ENCODE assay signal across 23 cellular contexts in genomic region chrX:151240237-151240636, GRCh38.
DNase-seq lines count a peak whose midpoint lies in the region; ATAC-seq, FAIRE-seq and TF ChIP-seq lines count a peak whose summit lies in the region.
"Had no signal": no experiment of that assay in that cellular context is flagged by ENCODE, and none has a peak within 500 bp of the region (broad histone marks: within the 10 kb centered on the region; RNA-seq: fewer than 3 reads in every experiment).

No MANE protein-coding gene starts in this region.

- peak overlapping the region; percentile 43 for H4K5ac ChIP-seq in H1 (ENCODE audit: insufficient read length, low read depth, low read length)

- FAIRE-seq in H1 (lab: Jason Lieb, UNC) = peak; percentile 39
- FAIRE-seq: A204.1, GM18507 had no signal

- no peak overlapping the region for H4K8ac ChIP-seq in H1 (ENCODE audit: extremely low read depth, insufficient read depth, low read length)

- H3K9ac ChIP-seq in H1 (replicated peaks in 1 of 4; ENCODE audit: extremely low read depth in 1 of 4, low read depth in 3 of 4, low read length in 3 of 4) (no peak overlapping the region), neural progenitor cell (no peak overlapping the region)
- H3K9ac ChIP-seq: BLaER1 had no signal

- DNase-seq in ELF-1 (ENCODE audit: low read depth, low spot score) (peak; percentile 14), WTC11 (ENCODE audit: low spot score) (no peak), H1 (ENCODE audit: low read depth in 1 of 2, low spot score in 2 of 2) (no peak), neural progenitor cell (ENCODE audit: low spot score) (no peak), KG1 (lab: John Stamatoyannopoulos, UW) (no peak), NOMO-1 (lab: John Stamatoyannopoulos, UW; ENCODE audit: unreplicated experiment in 2 of 2) (no peak), DMS153 treated with DMSO at 0.1 percent for 48 hours (lab: John Stamatoyannopoulos, UW; ENCODE audit: unreplicated experiment) (no peak)
- DNase-seq in activated CD4-positive, alpha-beta T cell treated with anti-CD3 and anti-CD28 coated beads, Interleukin-2, amount 10 ng/mL, durations not matched to agents 7 days and 5 days = no peak
- DNase-seq: Caco-2; CD4-positive, CD25-positive, alpha-beta regulatory T cell; CD8-positive, alpha-beta T cell; DMS153; DMS79; EL; GF-D8; GOT3 had no signal

- H2AFZ ChIP-seq in H1 (ENCODE audit: low read length) (peak overlapping the region; percentile 32; the same call in 1 of the 2 replicates), neural progenitor cell (replicated peaks) (no peak overlapping the region)

- H3K4me3 Mint-ChIP-seq in WTC11 (no peak overlapping the region), neural progenitor cell (no peak overlapping the region)
- H3K4me3 Mint-ChIP-seq in activated CD4-positive, alpha-beta T cell treated with anti-CD3 and anti-CD28 coated beads, Interleukin-2, amount 10 ng/mL, durations not matched to agents 7 days and 5 days = no peak overlapping the region
- H3K4me3 Mint-ChIP-seq: B cell; CD4-positive, CD25-positive, alpha-beta regulatory T cell; CD8-positive, alpha-beta T cell had no signal

- no peaks in the 10 kb centered on the region for H3K79me2 ChIP-seq in H1 (ENCODE audit: control insufficient read depth in 1 of 2, insufficient read depth in 2 of 2, low read length in 2 of 2)
- no peaks in the 10 kb centered on the region for H3K79me2 ChIP-seq in neural progenitor cell (ENCODE audit: low read depth)

- H3K27ac Mint-ChIP-seq in WTC11 = peak overlapping the region; percentile 84
- no peak overlapping the region for H3K27ac Mint-ChIP-seq in neural progenitor cell
- no peak overlapping the region for H3K27ac Mint-ChIP-seq in activated CD4-positive, alpha-beta T cell treated with anti-CD3 and anti-CD28 coated beads, Interleukin-2, amount 10 ng/mL, durations not matched to agents 7 days and 5 days
- H3K27ac Mint-ChIP-seq: B cell; CD4-positive, CD25-positive, alpha-beta regulatory T cell; CD8-positive, alpha-beta T cell had no signal

- TF ChIP-seq EP300 in H1 (IDR thresholded peaks at IDR 0.05; ENCODE audit: borderline replicate concordance in 1 of 2, low read depth in 2 of 2, low read length in 2 of 2) = no peak

- no peak overlapping the region for H2BK120ac ChIP-seq in H1 (replicated peaks; ENCODE audit: low read depth, low read length)

- peaks cover 27% of the 10 kb centered on the region for H3K4me1 Mint-ChIP-seq in WTC11
- H3K4me1 Mint-ChIP-seq in neural progenitor cell = no peaks in the 10 kb centered on the region
- H3K4me1 Mint-ChIP-seq in activated CD4-positive, alpha-beta T cell treated with anti-CD3 and anti-CD28 coated beads, Interleukin-2, amount 10 ng/mL, durations not matched to agents 7 days and 5 days = no peaks in the 10 kb centered on the region
- H3K4me1 Mint-ChIP-seq: B cell; CD4-positive, CD25-positive, alpha-beta regulatory T cell had no signal

- peaks cover 16% of the 10 kb centered on the region for H3F3A ChIP-seq in neural progenitor cell (ENCODE audit: low read depth)

- no peak overlapping the region for H3K56ac ChIP-seq in H1 (replicated peaks; ENCODE audit: insufficient read length, low read depth, low read length)

- H3K4me3 ChIP-seq in H1 (ENCODE audit: extremely low read depth in 1 of 4, insufficient read depth in 2 of 4, low read depth in 3 of 4, low read length in 4 of 4) = 0 out of 8 replicates have a peak overlapping the region, but pooled peaks of 1 of the 4 experiments have one; percentile 1
- H3K4me3 ChIP-seq in neural progenitor cell = no peak overlapping the region
- H3K4me3 ChIP-seq: BLaER1 had no signal

- H3K4ac ChIP-seq in H1 (replicated peaks; ENCODE audit: insufficient read length, low read depth, low read length) = no peak overlapping the region

- H2BK20ac ChIP-seq in H1 (ENCODE audit: low read length) = no peak overlapping the region

- no peaks in the 10 kb centered on the region for H3K36me3 ChIP-seq in H1 (ENCODE audit: control insufficient read depth in 2 of 4, insufficient read depth in 4 of 4, low read length in 3 of 4)
- H3K36me3 ChIP-seq in neural progenitor cell = peaks cover 7% of the 10 kb centered on the region
- H3K36me3 ChIP-seq: BLaER1 had no signal

- no peak overlapping the region for H2BK15ac ChIP-seq in H1 (ENCODE audit: low read length)

- TF ChIP-seq RAD21 in H1 (IDR thresholded peaks at IDR 0.05 in 1 of 2, conservative IDR thresholded peaks at IDR 0.05 in 1 of 2; ENCODE audit: low read depth in 2 of 2, low read length in 2 of 2) = no peak

- H3K27me3 Mint-ChIP-seq in WTC11 (ENCODE audit: low read depth) = no peaks in the 10 kb centered on the region
- H3K27me3 Mint-ChIP-seq in neural progenitor cell (ENCODE audit: insufficient read depth, low read depth) = no peaks in the 10 kb centered on the region
- H3K27me3 Mint-ChIP-seq in activated CD4-positive, alpha-beta T cell treated with anti-CD3 and anti-CD28 coated beads, Interleukin-2, amount 10 ng/mL, durations not matched to agents 7 days and 5 days = no peaks in the 10 kb centered on the region
- H3K27me3 Mint-ChIP-seq: B cell; CD4-positive, CD25-positive, alpha-beta regulatory T cell had no signal

- no peak overlapping the region for H3K14ac ChIP-seq in H1 (ENCODE audit: insufficient read length)

- TF ChIP-seq CTCF in WTC11 (IDR thresholded peaks at IDR 0.05) (no peak), H1 (IDR thresholded peaks at IDR 0.05; ENCODE audit: control extremely low read depth in 1 of 3, insufficient read depth in 1 of 3, low read depth in 1 of 3, low read length in 3 of 3) (no peak), neural progenitor cell (IDR thresholded peaks at IDR 0.05) (no peak)

- CTCF ChIA-PET in WTC11 (lab: Charles Lee) (interaction anchor here (1.4 to 1.6 kb wide), 2 partner anchors 63 to 120 kb away, joined by 3 to 8 read pairs; partner anchors contain the start of gene GPR50), H1 (lab: Charles Lee; ENCODE audit: partially characterized antibody) (no interaction called here)
- CTCF ChIA-PET in activated CD4-positive, alpha-beta T cell treated with anti-CD3 and anti-CD28 coated beads, Interleukin-2, amount 10 ng/mL, durations not matched to agents 7 days and 5 days (lab: Charles Lee) = no interaction called here

- WGBS in H1 (ENCODE audit: extremely low coverage in 1 of 2, insufficient coverage in 1 of 2, insufficient read length in 1 of 2, insufficient replicate concordance in 2 of 2, low coverage in 1 of 2, low lambda C conversion rate in 2 of 2, missing lambda C conversion rate in 1 of 2), 2 experiments = 8% methylated on average over 1 of the region's 1 CpG; no CpG with 5 or more reads in 1 of the 2 experiments

- H4K20me1 ChIP-seq in H1 (replicated peaks in 1 of 2; ENCODE audit: control insufficient read depth in 1 of 2, insufficient read depth in 2 of 2, low read length in 2 of 2) = no peaks in the 10 kb centered on the region
- H4K20me1 ChIP-seq in neural progenitor cell (ENCODE audit: low read depth) = no peaks in the 10 kb centered on the region
- H4K20me1 ChIP-seq: BLaER1 had no signal

- H2BK12ac ChIP-seq in H1 (ENCODE audit: low read depth, low read length) = peak overlapping the region; percentile 22

- H3K27ac ChIP-seq in H1 (ENCODE audit: low read depth, low read length) = no peak overlapping the region
- H3K27ac ChIP-seq in neural progenitor cell = no peak overlapping the region
- H3K27ac ChIP-seq: 22Rv1, BLaER1, C4-2B had no signal

- peak overlapping the region; percentile 90; the same call in 1 of the 2 replicates for H3K18ac ChIP-seq in H1 (ENCODE audit: extremely low read depth, low read length)

- no peaks in the 10 kb centered on the region for H3K23me2 ChIP-seq in H1 (ENCODE audit: low read depth, low read length)

- no peaks in the 10 kb centered on the region for H3K36me3 Mint-ChIP-seq in WTC11
- H3K36me3 Mint-ChIP-seq in neural progenitor cell = no peaks in the 10 kb centered on the region
- no peaks in the 10 kb centered on the region for H3K36me3 Mint-ChIP-seq in activated CD4-positive, alpha-beta T cell treated with anti-CD3 and anti-CD28 coated beads, Interleukin-2, amount 10 ng/mL, durations not matched to agents 7 days and 5 days (ENCODE audit: low read depth)
- H3K36me3 Mint-ChIP-seq: CD4-positive, CD25-positive, alpha-beta regulatory T cell; CD8-positive, alpha-beta T cell had no signal

- H3K23ac ChIP-seq in H1 (ENCODE audit: insufficient read length) = no peak overlapping the region

- no peak overlapping the region for H2AK5ac ChIP-seq in H1 (ENCODE audit: low read depth, low read length)

- peak overlapping the region; percentile 40 for H4K91ac ChIP-seq in H1 (replicated peaks; ENCODE audit: insufficient read length, low read length)

- TF ChIP-seq POLR2A in H1 (IDR thresholded peaks at IDR 0.05; ENCODE audit: control extremely low read depth in 1 of 2, low read depth in 2 of 2, low read length in 2 of 2) = no peak

- H3K27me3 ChIP-seq in H1 (replicated peaks in 1 of 4; ENCODE audit: control insufficient read depth in 3 of 4, extremely low read depth in 1 of 4, insufficient read depth in 3 of 4, low read length in 3 of 4) (no peaks in the 10 kb centered on the region), neural progenitor cell (no peaks in the 10 kb centered on the region)

- POLR2A ChIA-PET in WTC11 (lab: Charles Lee) (no interaction called here), H1 (lab: Charles Lee; ENCODE audit: partially characterized antibody) (no interaction called here)
- POLR2A ChIA-PET in activated CD4-positive, alpha-beta T cell treated with anti-CD3 and anti-CD28 coated beads, Interleukin-2, amount 10 ng/mL, durations not matched to agents 7 days and 5 days (lab: Charles Lee) = no interaction called here

- H3K4me2 ChIP-seq in H1 (ENCODE audit: insufficient read depth in 1 of 2, low read depth in 2 of 2, low read length in 2 of 2) (0 out of 4 replicates have a peak overlapping the region, but pooled peaks of 1 of the 2 experiments have one; percentile 32), neural progenitor cell (peak overlapping the region; percentile 52)
- H3K4me2 ChIP-seq: BLaER1 had no signal

- H3K9me3 ChIP-seq in H1 (ENCODE audit: insufficient read depth in 2 of 2, low read depth in 1 of 2, low read length in 1 of 2) (no peaks in the 10 kb centered on the region), neural progenitor cell (ENCODE audit: low read depth) (peaks cover 3% of the 10 kb centered on the region)
- H3K9me3 ChIP-seq: Caco-2 had no signal

- ATAC-seq in WTC11 = peak; percentile 54
- ATAC-seq: CD8-positive, alpha-beta T cell; HCT116 had no signal

- no peaks in the 10 kb centered on the region for H3K79me1 ChIP-seq in H1 (ENCODE audit: low read depth, low read length)

- H2BK5ac ChIP-seq in H1 (ENCODE audit: low read depth, low read length) = peak overlapping the region; percentile 85; the same call in 1 of the 2 replicates

- 0 out of 2 replicates have a peak, but pooled peaks cover 3% of the 10 kb centered on the region for H3K9me3 Mint-ChIP-seq in WTC11
- H3K9me3 Mint-ChIP-seq in neural progenitor cell = peaks cover 6% of the 10 kb centered on the region
- H3K9me3 Mint-ChIP-seq in activated CD4-positive, alpha-beta T cell treated with anti-CD3 and anti-CD28 coated beads, Interleukin-2, amount 10 ng/mL, durations not matched to agents 7 days and 5 days = no peaks in the 10 kb centered on the region
- H3K9me3 Mint-ChIP-seq: CD8-positive, alpha-beta T cell had no signal

- peaks cover 0 to 8% (median 3%) of the 10 kb centered on the region in 4 experiments; a peak in 3 of 7 replicates for H3K4me1 ChIP-seq in H1 (replicated peaks in 1 of 4; ENCODE audit: control insufficient read depth in 3 of 4, insufficient read depth in 4 of 4, low read length in 3 of 4)
- peaks cover 16% of the 10 kb centered on the region for H3K4me1 ChIP-seq in neural progenitor cell
- H3K4me1 ChIP-seq: BLaER1, Caco-2 had no signal
